8 cellular contexts compared by ENCODE assay signal in genomic region chr4:121096629-121097028, GRCh38. TPM values are rescaled to one million over a fixed set of nuclear protein-coding genes. Genes with fewer than 3 reads are reported as not detected.
DNase-seq lines count a peak whose midpoint lies in the region; ATAC-seq and TF ChIP-seq lines count a peak whose summit lies in the region.

No MANE protein-coding gene starts in this region.

- no peaks in the 10 kb centered on the region for H3K27me3 ChIP-seq in right atrium auricular region
- peaks cover 4% of the 10 kb centered on the region for H3K27me3 ChIP-seq in RWPE2 (ENCODE audit: insufficient read depth, poor library complexity, severe bottlenecking)

- H3K4me3 ChIP-seq in right atrium auricular region (no peak overlapping the region), RWPE2 (ENCODE audit: severe bottlenecking) (no peak overlapping the region), fibroblast of villous mesenchyme (ENCODE audit: low read depth, low read length) (no peak overlapping the region)

- no peaks in the 10 kb centered on the region for H3K27me3 Mint-ChIP-seq in activated naive CD8-positive, alpha-beta T cell treated with anti-CD3 and anti-CD28 coated beads for 36 hours

- H3K4me1 Mint-ChIP-seq in activated naive CD8-positive, alpha-beta T cell treated with anti-CD3 and anti-CD28 coated beads for 36 hours, result no peaks in the 10 kb centered on the region

- H3K4me1 ChIP-seq in right atrium auricular region (no peaks in the 10 kb centered on the region), RWPE2 (ENCODE audit: insufficient read depth, poor library complexity, severe bottlenecking) (no peaks in the 10 kb centered on the region)

- ATAC-seq in Right ventricle myocardium superior (ENCODE audit: poor library complexity) (no peak), RWPE2 (ENCODE audit: low read depth) (no peak), GM18511 (IDR thresholded peaks at IDR 0.05; ENCODE audit: unreplicated experiment) (no peak), HG03045 (IDR thresholded peaks at IDR 0.05; ENCODE audit: unreplicated experiment) (no peak)

- H3K36me3 ChIP-seq in right atrium auricular region (no peaks in the 10 kb centered on the region), RWPE2 (ENCODE audit: low read depth) (no peaks in the 10 kb centered on the region)

- H3K27ac ChIP-seq in right atrium auricular region (no peak overlapping the region), RWPE2 (ENCODE audit: poor library complexity, severe bottlenecking) (no peak overlapping the region)

- H3K9me3 ChIP-seq in right atrium auricular region (peaks cover 0 to 8% of the 10 kb centered on the region in 2 donors), RWPE2 (ENCODE audit: severe bottlenecking) (no peaks in the 10 kb centered on the region)

- intact Hi-C loops in Right ventricle myocardium superior (cut with DNase I), result loop anchor here (5.0 kb wide), 1 partner anchor 934 kb away; no protein-coding TSS in a partner anchor

- H3K36me3 Mint-ChIP-seq in activated naive CD8-positive, alpha-beta T cell treated with anti-CD3 and anti-CD28 coated beads for 36 hours, result no peaks in the 10 kb centered on the region

- H3K9me3 Mint-ChIP-seq in activated naive CD8-positive, alpha-beta T cell treated with anti-CD3 and anti-CD28 coated beads for 36 hours, result no peaks in the 10 kb centered on the region

- TF ChIP-seq CTCF in right atrium auricular region (IDR thresholded peaks at IDR 0.05), result peak; percentile 40 to 78
- peak; percentile 80 for TF ChIP-seq CTCF in RWPE2 (IDR thresholded peaks at IDR 0.05; ENCODE audit: poor library complexity, severe bottlenecking)
- peak; percentile 45 for TF ChIP-seq CTCF in fibroblast of villous mesenchyme (IDR thresholded peaks at IDR 0.05; ENCODE audit: insufficient read depth, low read depth, low read length)

- no peak overlapping the region for H3K27ac Mint-ChIP-seq in activated naive CD8-positive, alpha-beta T cell treated with anti-CD3 and anti-CD28 coated beads for 36 hours

- no peak overlapping the region for H3K4me3 Mint-ChIP-seq in activated naive CD8-positive, alpha-beta T cell treated with anti-CD3 and anti-CD28 coated beads for 36 hours

- DNase-seq in right atrium auricular region (ENCODE audit: low spot score) (no peak), Right ventricle myocardium superior (no peak), RWPE2 (ENCODE audit: low spot score) (no peak), fibroblast of villous mesenchyme (ENCODE audit: low read depth) (peak; percentile 51), superior temporal gyrus (ENCODE audit: extremely low spot score) (peak; percentile 82)
- no peak for DNase-seq in activated naive CD8-positive, alpha-beta T cell treated with anti-CD3 and anti-CD28 coated beads for 36 hours

RNA-seq across cellular contexts. Expression of gene NDNF, which starts 24.3 kb away (rescaled TPM):
- total RNA-seq in right atrium auricular region, result 1 to 10 TPM in 1 of 2 donors, under 1 TPM in 1; 0.51 to 5.4 TPM
- 8.1 TPM for total RNA-seq in Right ventricle myocardium superior
- 0.32 and 0.86 TPM in 2 replicates for total RNA-seq in fibroblast of villous mesenchyme
- total RNA-seq in activated naive CD8-positive, alpha-beta T cell treated with anti-CD3 and anti-CD28 coated beads for 36 hours, result under 1 TPM in 1 of 2 experiments, not detected in 1; 0.08 TPM

Comparison
In these comparisons a context has a peak if more than half of its experiments do, and no peak if none do; other contexts are left out.
1. DNase-seq: peak in fibroblast of villous mesenchyme (single experiment) and superior temporal gyrus (single experiment); none in right atrium auricular region (single experiment), Right ventricle myocardium superior (single experiment), RWPE2 (single experiment) and activated naive CD8-positive, alpha-beta T cell treated with anti-CD3 and anti-CD28 coated beads for 36 hours (single experiment).
2. Peak in every context shown above with its lines, with median percentiles within 50 percentile points of each other: CTCF ChIP-seq.